In the genomic region with DNA sequence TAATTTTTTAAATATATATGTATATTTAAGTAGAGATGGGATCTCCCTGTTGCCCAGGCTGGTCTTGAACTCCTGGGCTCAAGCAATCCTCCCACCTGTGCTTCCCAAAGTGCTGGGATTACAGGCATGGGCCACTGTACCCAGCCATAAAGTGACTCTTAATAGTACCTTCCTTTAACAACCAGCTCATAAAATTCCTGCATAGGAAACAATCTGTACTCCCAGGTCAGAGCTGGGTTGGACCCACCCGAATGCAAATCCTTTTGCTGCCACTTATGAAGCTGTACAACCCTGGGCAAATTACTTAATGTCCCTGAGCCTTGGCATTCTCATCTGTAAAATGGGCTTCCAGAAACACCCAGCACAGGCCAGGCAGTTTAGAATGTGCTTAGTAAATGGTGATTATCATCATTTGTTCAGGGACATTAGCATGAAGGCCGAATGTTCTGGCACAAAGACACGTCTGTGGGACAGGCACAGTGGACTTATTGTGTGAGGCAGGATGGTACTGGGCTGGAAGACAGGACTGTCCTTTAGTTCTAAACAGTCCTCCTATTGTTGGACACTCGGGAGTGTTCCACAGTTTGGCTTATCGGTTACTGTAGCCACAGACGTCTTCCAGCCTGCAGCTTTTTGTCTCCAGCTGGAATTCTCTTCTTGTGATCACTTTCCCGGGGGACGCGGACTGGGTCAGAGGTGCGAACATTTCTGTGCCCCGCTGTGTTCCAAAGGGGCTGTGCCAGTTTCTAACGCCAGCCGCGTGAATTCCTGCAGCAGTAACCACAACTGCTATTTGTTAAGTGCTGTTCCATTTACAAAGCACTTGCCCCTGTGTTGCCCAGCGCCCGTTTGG, we compare ENCODE assay signal across 17 cellular contexts. TPM values are rescaled to one million over a fixed set of nuclear protein-coding genes. Genes with fewer than 3 reads are reported as not detected.
DNase-seq lines count a peak whose midpoint lies in the region; ATAC-seq and TF ChIP-seq lines count a peak whose summit lies in the region.
"Had no signal": no experiment of that assay in that cellular context is flagged by ENCODE, and none has a peak within 500 bp of the region (broad histone marks: within the 10 kb centered on the region; RNA-seq: fewer than 3 reads in every experiment).

No MANE protein-coding gene starts in this region.

- H3K27ac Mint-ChIP-seq in activated naive CD4-positive, alpha-beta T cell treated with anti-CD3 and anti-CD28 coated beads for 36 hours, result no peak overlapping the region
- H3K27ac Mint-ChIP-seq: activated CD8-positive, alpha-beta T cell treated with anti-CD3 and anti-CD28 coated beads, Interleukin-2, amount 10 ng/mL, durations not matched to agents 7 days and 5 days had no signal

- H3K4me3 ChIP-seq in BE2C (ENCODE audit: low read depth, low read length), result no peak overlapping the region
- H3K4me3 ChIP-seq: GM12878 had no signal

- peaks cover 8% of the 10 kb centered on the region for H3K4me1 ChIP-seq in BE2C

- no peaks in the 10 kb centered on the region for H3K9me3 ChIP-seq in BE2C

- no peak for TF ChIP-seq CTCF in BE2C (IDR thresholded peaks at IDR 0.05; ENCODE audit: low read depth, low read length)

- peaks cover 7% of the 10 kb centered on the region for H3K36me3 Mint-ChIP-seq in activated naive CD4-positive, alpha-beta T cell treated with anti-CD3 and anti-CD28 coated beads for 36 hours (ENCODE audit: low read depth)

- no peak overlapping the region for H3K4me3 Mint-ChIP-seq in activated naive CD4-positive, alpha-beta T cell treated with anti-CD3 and anti-CD28 coated beads for 36 hours
- H3K4me3 Mint-ChIP-seq: activated CD8-positive, alpha-beta T cell treated with anti-CD3 and anti-CD28 coated beads, Interleukin-2, amount 10 ng/mL, durations not matched to agents 7 days and 5 days had no signal

- H3K36me3 ChIP-seq in BE2C, result peaks cover 43% of the 10 kb centered on the region

- CTCF ChIA-PET in activated naive CD4-positive, alpha-beta T cell treated with anti-CD3 and anti-CD28 coated beads for 36 hours (lab: Charles Lee), result interaction anchor here (0.6 to 11.2 kb wide), 2 partner anchors 21 to 40 kb away, joined by 3 to 101 read pairs; no protein-coding TSS in a partner anchor

- H3K27me3 ChIP-seq in BE2C, result no peaks in the 10 kb centered on the region

- in situ Hi-C loops in ACHN (cut with HindIII; ENCODE audit: low pct_ligation_motif_present, low pct_unique_long_range_greater_than_20kb, low sequenced_read_pairs), result no loop called here

- H3K4me1 Mint-ChIP-seq in activated naive CD4-positive, alpha-beta T cell treated with anti-CD3 and anti-CD28 coated beads for 36 hours (ENCODE audit: low read depth), result peaks cover 27% of the 10 kb centered on the region

- intact Hi-C loops in sciatic nerve (cut with DNase I), result no loop called here
- intact Hi-C loops in activated naive CD4-positive, alpha-beta T cell treated with anti-CD3 and anti-CD28 coated beads for 36 hours (cut with micrococcal nuclease), result no loop called here

- peak overlapping the region; percentile 63 for H3K27ac ChIP-seq in angular gyrus (ENCODE audit: low read depth, low read length)
- H3K27ac ChIP-seq: parathyroid adenoma, VCaP had no signal

- no peaks in the 10 kb centered on the region for H3K27me3 Mint-ChIP-seq in activated naive CD4-positive, alpha-beta T cell treated with anti-CD3 and anti-CD28 coated beads for 36 hours (ENCODE audit: low read depth)

- peak; percentile 76 for ATAC-seq in sciatic nerve
- ATAC-seq: activated CD8-positive, alpha-beta T cell treated with anti-CD3 and anti-CD28 coated beads, Interleukin-2, amount 10 ng/mL, durations not matched to agents 7 days and 5 days had no signal

- H3K9me3 Mint-ChIP-seq in activated naive CD4-positive, alpha-beta T cell treated with anti-CD3 and anti-CD28 coated beads for 36 hours, result no peaks in the 10 kb centered on the region

- peak; percentile 97 for DNase-seq in Ammon's horn (ENCODE audit: low spot score)
- peak; percentile 85 for DNase-seq in inferior parietal cortex (ENCODE audit: extremely low spot score)
- DNase-seq in sciatic nerve (ENCODE audit: low spot score), result no peak
- no peak for DNase-seq in BE2C
- no peak for DNase-seq in ACHN
- DNase-seq in stimulated activated naive CD4-positive, alpha-beta T cell treated with Interleukin-2 at 50 U/mL for 16 hours (lab: John Stamatoyannopoulos, UW), result no peak
- DNase-seq in activated naive CD4-positive, alpha-beta T cell treated with anti-CD3 and anti-CD28 coated beads for 36 hours, result no peak
- DNase-seq: activated CD8-positive, alpha-beta T cell treated with anti-CD3 and anti-CD28 coated beads, Interleukin-2, amount 10 ng/mL, durations not matched to agents 7 days and 5 days; Calu3; Kasumi-1; NCI-H1417; NK-92 treated with Interleukin-12 subunit alpha and Interleukin-12 subunit beta, amount 100 ng/mL, for 24 hours; T-helper 1 cell had no signal

RNA-seq across cellular contexts. Expression of gene PDXP, which starts 6.0 kb away (rescaled TPM):
- total RNA-seq in sciatic nerve, result 10.0 TPM
- 229 TPM for polyA plus RNA-seq in BE2C (2012; ENCODE audit: insufficient read depth, insufficient read length, low read depth)
- 10 to 100 TPM; 17.4 to 19.2 TPM for total RNA-seq in activated naive CD4-positive, alpha-beta T cell treated with anti-CD3 and anti-CD28 coated beads for 36 hours

RNA-seq across cellular contexts. Expression of gene LGALS1, which starts 11.0 kb away (rescaled TPM):
- total RNA-seq in sciatic nerve, result 1,269 TPM
- polyA plus RNA-seq in BE2C (2012; ENCODE audit: insufficient read depth, insufficient read length, low read depth), result 282 TPM
- 10 to 100 TPM; 62.7 to 70.2 TPM for total RNA-seq in activated naive CD4-positive, alpha-beta T cell treated with anti-CD3 and anti-CD28 coated beads for 36 hours

RNA-seq across cellular contexts. Expression of gene NOL12, which starts 21.7 kb away (rescaled TPM):
- 21.2 TPM for total RNA-seq in sciatic nerve
- polyA plus RNA-seq in BE2C (2012; ENCODE audit: insufficient read depth, insufficient read length, low read depth), result 47.3 TPM
- total RNA-seq in activated naive CD4-positive, alpha-beta T cell treated with anti-CD3 and anti-CD28 coated beads for 36 hours, result 10 to 100 TPM; 26.7 to 30.4 TPM

RNA-seq across cellular contexts. Expression of gene SH3BP1, which starts 25.0 kb away (rescaled TPM):
- 10.3 TPM for total RNA-seq in sciatic nerve
- polyA plus RNA-seq in BE2C (2012; ENCODE audit: insufficient read depth, insufficient read length, low read depth), result 28.4 TPM
- total RNA-seq in activated naive CD4-positive, alpha-beta T cell treated with anti-CD3 and anti-CD28 coated beads for 36 hours, result 10 to 100 TPM; 45.9 to 51.0 TPM

RNA-seq across cellular contexts. Expression of gene TRIOBP, which starts 32.4 kb away (rescaled TPM):
- total RNA-seq in sciatic nerve, result 84.0 TPM
- polyA plus RNA-seq in BE2C (2012; ENCODE audit: insufficient read depth, insufficient read length, low read depth), result 25.0 TPM
- total RNA-seq in activated naive CD4-positive, alpha-beta T cell treated with anti-CD3 and anti-CD28 coated beads for 36 hours, result 10 to 100 TPM; 17.5 to 18.8 TPM

Comparison
In these comparisons a context has a peak if more than half of its experiments do, and no peak if none do; other contexts are left out.
1. DNase-seq: peak in Ammon's horn (single experiment) and inferior parietal cortex (single experiment); none in sciatic nerve (single experiment), BE2C (single experiment), ACHN (single experiment), stimulated activated naive CD4-positive, alpha-beta T cell treated with Interleukin-2 at 50 U/mL for 16 hours (single experiment) and activated naive CD4-positive, alpha-beta T cell treated with anti-CD3 and anti-CD28 coated beads for 36 hours (single experiment).
2. RNA of gene LGALS1, which starts 11.0 kb away (total RNA-seq): 1,269 TPM in sciatic nerve (single experiment); 62.7 to 70.2 TPM in activated naive CD4-positive, alpha-beta T cell treated with anti-CD3 and anti-CD28 coated beads for 36 hours; every median in the first group is over 10 times any median in the second.